Comparison of ENCODE assay signal across 11 cellular contexts in the genomic region with DNA sequence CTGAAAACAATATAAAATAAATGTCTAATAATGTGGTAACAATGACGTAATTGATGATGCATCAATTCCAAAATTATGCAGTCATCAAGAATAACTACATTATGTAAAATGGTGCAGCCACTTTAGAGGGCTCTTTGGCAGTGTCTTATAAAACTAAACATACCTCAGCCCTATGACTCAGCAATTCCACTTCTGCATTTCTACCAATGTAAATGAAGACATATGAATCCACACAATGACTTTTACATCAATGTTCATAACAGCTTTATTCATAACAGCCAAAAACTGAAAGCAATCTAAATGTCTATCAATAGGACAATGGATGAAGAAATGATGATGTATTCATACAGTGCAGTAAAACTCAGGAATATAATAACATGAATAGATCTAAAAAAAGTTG.
DNase-seq lines count a peak whose midpoint lies in the region; ATAC-seq and TF ChIP-seq lines count a peak whose summit lies in the region.
"Had no signal": no experiment of that assay in that cellular context is flagged by ENCODE, and none has a peak within 500 bp of the region (broad histone marks: within the 10 kb centered on the region; RNA-seq: fewer than 3 reads in every experiment).

No MANE protein-coding gene starts in this region.

- no peak for ATAC-seq in HG03025 (IDR thresholded peaks at IDR 0.05; ENCODE audit: low FRiP score, unreplicated experiment)
- ATAC-seq: body of pancreas; CD8-positive, alpha-beta T cell had no signal

- TF ChIP-seq CTCF in AG10803 (conservative IDR thresholded peaks at IDR 0.05; ENCODE audit: low read length) (no peak), HFFc6 (IDR thresholded peaks at IDR 0.05) (no peak), NB4 (IDR thresholded peaks at IDR 0.05; ENCODE audit: low read depth, low read length) (no peak), choroid plexus epithelial cell (conservative IDR thresholded peaks at IDR 0.05; ENCODE audit: low read depth, low read length) (no peak), GM13977 (IDR thresholded peaks at IDR 0.05; ENCODE audit: extremely low read depth, insufficient read depth, missing control alignments) (no peak)

- peaks cover 63% of the 10 kb centered on the region for H3K4me1 Mint-ChIP-seq in HFFc6 (ENCODE audit: low read depth)
- no peaks in the 10 kb centered on the region for H3K4me1 Mint-ChIP-seq in activated naive CD4-positive, alpha-beta T cell treated with anti-CD3 and anti-CD28 coated beads for 36 hours (ENCODE audit: low read depth)

- H3K4me3 Mint-ChIP-seq in HFFc6, result peak overlapping the region; percentile 38
- no peak overlapping the region for H3K4me3 Mint-ChIP-seq in activated naive CD4-positive, alpha-beta T cell treated with anti-CD3 and anti-CD28 coated beads for 36 hours
- H3K4me3 Mint-ChIP-seq: CD8-positive, alpha-beta T cell had no signal

- peaks cover 6% of the 10 kb centered on the region for H3K36me3 Mint-ChIP-seq in HFFc6 (ENCODE audit: low read depth)
- no peaks in the 10 kb centered on the region for H3K36me3 Mint-ChIP-seq in activated naive CD4-positive, alpha-beta T cell treated with anti-CD3 and anti-CD28 coated beads for 36 hours (ENCODE audit: low read depth)
- H3K36me3 Mint-ChIP-seq: CD8-positive, alpha-beta T cell had no signal

- DNase-seq in AG10803 (ENCODE audit: low read depth), result peak; percentile 53
- DNase-seq in HFFc6, result peak; percentile 82
- peak; percentile 90 for DNase-seq in NB4 (ENCODE audit: low read depth)
- peak; percentile 75 for DNase-seq in choroid plexus epithelial cell (ENCODE audit: low read depth)
- DNase-seq in GM13977 (ENCODE audit: low spot score), result no peak
- no peak for DNase-seq in stimulated activated CD4-positive, alpha-beta T cell treated with anti-CD3 and anti-CD28 coated beads, Interleukin-1b, Interleukin-23, amount 100 ng/mL, for 48 hours
- no peak for DNase-seq in activated naive CD4-positive, alpha-beta T cell treated with anti-CD3 and anti-CD28 coated beads for 36 hours
- DNase-seq: body of pancreas; CD8-positive, alpha-beta T cell; small intestine had no signal

- in situ Hi-C loops in GM13977 (cut with MboI; ENCODE audit: low pct_unique_long_range_greater_than_20kb, low sequenced_read_pairs, unreplicated experiment), result no loop called here

- TF ChIP-seq POLR2A in NB4 (IDR thresholded peaks at IDR 0.05; ENCODE audit: extremely low read depth, insufficient read length), result no peak

- H3K27ac Mint-ChIP-seq in HFFc6, result peak overlapping the region; percentile 80
- H3K27ac Mint-ChIP-seq in activated naive CD4-positive, alpha-beta T cell treated with anti-CD3 and anti-CD28 coated beads for 36 hours, result no peak overlapping the region
- H3K27ac Mint-ChIP-seq: CD8-positive, alpha-beta T cell had no signal

- no peaks in the 10 kb centered on the region for H3K9me3 Mint-ChIP-seq in HFFc6
- no peaks in the 10 kb centered on the region for H3K9me3 Mint-ChIP-seq in activated naive CD4-positive, alpha-beta T cell treated with anti-CD3 and anti-CD28 coated beads for 36 hours
- H3K9me3 Mint-ChIP-seq: CD8-positive, alpha-beta T cell had no signal

- CTCF ChIA-PET in activated naive CD4-positive, alpha-beta T cell treated with anti-CD3 and anti-CD28 coated beads for 36 hours (lab: Charles Lee), result no interaction called here

- intact Hi-C loops in activated naive CD4-positive, alpha-beta T cell treated with anti-CD3 and anti-CD28 coated beads for 36 hours (cut with micrococcal nuclease), result no loop called here

- H3K4me3 ChIP-seq in AG10803 (ENCODE audit: low read length) (no peak overlapping the region), NB4 (ENCODE audit: low read depth, low read length) (no peak overlapping the region), choroid plexus epithelial cell (ENCODE audit: low read depth, low read length) (no peak overlapping the region)
- H3K4me3 ChIP-seq: body of pancreas had no signal

- no peaks in the 10 kb centered on the region for H3K27me3 Mint-ChIP-seq in HFFc6 (ENCODE audit: insufficient read depth)
- no peaks in the 10 kb centered on the region for H3K27me3 Mint-ChIP-seq in activated naive CD4-positive, alpha-beta T cell treated with anti-CD3 and anti-CD28 coated beads for 36 hours (ENCODE audit: low read depth)

Comparison
In these comparisons a context has a peak if more than half of its experiments do, and no peak if none do; other contexts are left out.
1. DNase-seq: peak in AG10803 (single experiment), HFFc6 (single experiment), NB4 (single experiment) and choroid plexus epithelial cell (single experiment); none in GM13977 (single experiment), stimulated activated CD4-positive, alpha-beta T cell treated with anti-CD3 and anti-CD28 coated beads, Interleukin-1b, Interleukin-23, amount 100 ng/mL, for 48 hours (single experiment) and activated naive CD4-positive, alpha-beta T cell treated with anti-CD3 and anti-CD28 coated beads for 36 hours (single experiment).